ENCODE assay signal across 1 cellular context in the genomic region with DNA sequence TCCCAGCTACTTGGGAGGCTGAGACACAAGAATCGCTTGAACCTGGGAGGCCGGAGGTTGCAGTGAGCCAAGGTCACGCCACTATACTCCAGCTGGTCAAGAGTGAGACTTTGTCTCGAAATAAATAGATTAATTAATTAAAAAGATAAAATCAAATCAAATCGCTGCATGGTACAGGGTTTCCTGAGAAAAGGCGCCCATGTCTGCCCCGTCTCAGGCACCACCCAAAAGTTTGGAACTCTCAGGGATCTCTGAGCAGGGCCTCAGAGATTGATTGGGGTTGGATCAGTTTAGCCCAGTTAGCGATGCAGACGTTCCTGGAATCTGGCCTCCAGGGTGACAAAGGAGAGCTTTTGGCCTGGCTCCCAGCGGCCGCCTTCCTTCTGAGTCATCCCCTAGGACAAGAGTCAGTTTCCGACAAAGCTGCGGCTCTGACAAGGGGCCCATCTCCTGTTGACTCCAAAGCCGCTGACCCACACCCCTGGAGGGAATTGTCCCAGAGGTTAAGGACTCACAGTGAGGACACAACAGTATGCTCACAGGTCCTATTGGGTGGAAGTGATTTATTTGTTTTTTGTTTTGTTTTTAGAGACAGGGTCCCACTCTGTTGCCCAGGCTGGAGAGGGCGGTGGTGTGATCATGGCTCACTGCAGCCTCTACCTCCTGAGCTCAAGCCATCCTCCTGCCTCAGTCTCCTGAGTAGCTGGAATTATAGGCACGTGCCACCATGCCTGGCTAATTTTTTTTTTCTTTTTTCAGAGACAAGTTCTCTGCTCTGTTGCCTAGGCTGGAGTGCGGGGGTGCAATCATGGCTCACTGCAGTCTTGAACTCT.
A peak's percentile ranks its signal among the peaks of the same experiment; 100 is the strongest.
TF ChIP-seq lines count a peak whose summit lies in the region.

No MANE protein-coding gene starts in this region.

TF ChIP-seq in K562, 482 proteins besides CTCF, POLR2A, EP300 and RAD21 (continued from another document):
- TF ChIP-seq, protein P1, sequence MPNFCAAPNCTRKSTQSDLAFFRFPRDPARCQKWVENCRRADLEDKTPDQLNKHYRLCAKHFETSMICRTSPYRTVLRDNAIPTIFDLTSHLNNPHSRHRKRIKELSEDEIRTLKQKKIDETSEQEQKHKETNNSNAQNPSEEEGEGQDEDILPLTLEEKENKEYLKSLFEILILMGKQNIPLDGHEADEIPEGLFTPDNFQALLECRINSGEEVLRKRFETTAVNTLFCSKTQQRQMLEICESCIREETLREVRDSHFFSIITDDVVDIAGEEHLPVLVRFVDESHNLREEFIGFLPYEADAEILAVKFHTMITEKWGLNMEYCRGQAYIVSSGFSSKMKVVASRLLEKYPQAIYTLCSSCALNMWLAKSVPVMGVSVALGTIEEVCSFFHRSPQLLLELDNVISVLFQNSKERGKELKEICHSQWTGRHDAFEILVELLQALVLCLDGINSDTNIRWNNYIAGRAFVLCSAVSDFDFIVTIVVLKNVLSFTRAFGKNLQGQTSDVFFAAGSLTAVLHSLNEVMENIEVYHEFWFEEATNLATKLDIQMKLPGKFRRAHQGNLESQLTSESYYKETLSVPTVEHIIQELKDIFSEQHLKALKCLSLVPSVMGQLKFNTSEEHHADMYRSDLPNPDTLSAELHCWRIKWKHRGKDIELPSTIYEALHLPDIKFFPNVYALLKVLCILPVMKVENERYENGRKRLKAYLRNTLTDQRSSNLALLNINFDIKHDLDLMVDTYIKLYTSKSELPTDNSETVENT (CRISPR knock-in tag; IDR thresholded peaks at IDR 0.05), result no peak
- no peak for TF ChIP-seq BRD4 (IDR thresholded peaks at IDR 0.05)
- TF ChIP-seq COPS2 (conservative IDR thresholded peaks at IDR 0.05), result no peak
- peak; percentile 26 to 38; a peak in 1 of 4 replicates for TF ChIP-seq NRF1 (conservative IDR thresholded peaks at IDR 0.05 in 1 of 2, IDR thresholded peaks at IDR 0.05 in 1 of 2)
- 0 out of 2 replicates have a peak, but pooled peaks have one; percentile 32 for TF ChIP-seq ZNF764 (CRISPR knock-in tag; IDR thresholded peaks at IDR 0.05; ENCODE audit: low read depth)
- TF ChIP-seq ZKSCAN1 (IDR thresholded peaks at IDR 0.05; ENCODE audit: low read depth, low read length), result no peak
- TF ChIP-seq ETS2 (tag; IDR thresholded peaks at IDR 0.05; ENCODE audit: borderline replicate concordance, poor library complexity, severe bottlenecking), result no peak
- TF ChIP-seq ZNF408 (CRISPR knock-in tag; IDR thresholded peaks at IDR 0.05; ENCODE audit: low read depth), result no peak
- no peak for TF ChIP-seq ZNF133 (CRISPR knock-in tag; IDR thresholded peaks at IDR 0.05)
- TF ChIP-seq U2AF1 (optimal IDR thresholded peaks at IDR 0.05; ENCODE audit: low read depth, low read length), result no peak
- peak; percentile 59; the same call in 1 of the 2 replicates for TF ChIP-seq LCOR (CRISPR knock-in tag; IDR thresholded peaks at IDR 0.05)
- no peak for TF ChIP-seq MYC (IDR thresholded peaks at IDR 0.05; ENCODE audit: low read depth, low read length)
- no peak for TF ChIP-seq MYC (CRISPR knock-in tag; IDR thresholded peaks at IDR 0.05; ENCODE audit: borderline replicate concordance, low read depth)
